ENCODE assay signal across 9 cellular contexts in the genomic region with DNA sequence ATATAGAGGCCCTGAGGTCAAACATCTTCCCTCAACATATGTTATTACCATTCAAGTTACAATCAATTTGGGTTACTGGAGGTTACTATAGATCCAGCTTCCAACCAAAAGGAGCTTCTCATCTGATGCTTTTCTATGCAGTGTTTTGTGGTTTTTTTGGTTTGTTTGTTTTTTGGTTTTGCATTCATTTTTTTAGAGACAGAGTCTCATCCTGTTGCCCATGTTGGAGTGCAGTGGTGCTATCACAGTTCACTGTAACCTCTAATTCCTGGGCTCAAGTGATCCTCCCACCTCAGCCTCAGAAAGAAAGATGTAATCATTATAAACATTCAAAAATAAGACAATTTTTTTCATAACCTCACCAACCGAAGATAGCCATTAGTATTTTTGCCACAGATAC.
"Had no signal": no experiment of that assay in that cellular context is flagged by ENCODE, and none has a peak within 500 bp of the region (broad histone marks: within the 10 kb centered on the region; RNA-seq: fewer than 3 reads in every experiment).

No MANE protein-coding gene starts in this region.

- H2AFZ ChIP-seq: GM23248 had no signal

- H3K27ac Mint-ChIP-seq: HFFc6 had no signal

- H3K4me3 Mint-ChIP-seq: HFFc6 had no signal

- H3K9me3 Mint-ChIP-seq: HFFc6 had no signal

- H3K27ac ChIP-seq: GM23248 had no signal

- DNase-seq: GM23248, GOT3, H7, HFFc6, IMR-90, KBM-7 had no signal

- ATAC-seq: HCT116 had no signal

- H3K4me1 ChIP-seq: HAP-1 had no signal

- FAIRE-seq: HTR-8/SVneo had no signal

- H3K9ac ChIP-seq: GM23248 had no signal

- H3K4me3 ChIP-seq: GM23248, HAP-1 had no signal

- H3K36me3 ChIP-seq: HAP-1 had no signal

- H3K9me3 ChIP-seq: HAP-1 had no signal
